ENCODE assay signal across 31 cellular contexts in genomic region chr4:24425868-24426267, GRCh38.
"Had no signal": no experiment of that assay in that cellular context is flagged by ENCODE, and none has a peak within 500 bp of the region (broad histone marks: within the 10 kb centered on the region; RNA-seq: fewer than 3 reads in every experiment).

No MANE protein-coding gene starts in this region.

- H3K9me3 ChIP-seq: adrenal gland, body of pancreas, SJCRH30, SK-N-SH had no signal

- H3K36me3 ChIP-seq: adrenal gland, SJCRH30 had no signal

- H3K9ac ChIP-seq: SK-N-SH had no signal

- H3K4me2 ChIP-seq: SK-N-SH had no signal

- H3K4me3 ChIP-seq: adrenal gland, body of pancreas, SJCRH30 had no signal

- H3K36me3 Mint-ChIP-seq: activated CD4-positive, alpha-beta memory T cell treated with anti-CD3 and anti-CD28 coated beads for 36 hours had no signal

- H3K27ac ChIP-seq: adrenal gland, body of pancreas, SJCRH30 had no signal

- H3K9me3 Mint-ChIP-seq: activated CD4-positive, alpha-beta memory T cell treated with anti-CD3 and anti-CD28 coated beads for 36 hours; activated naive CD4-positive, alpha-beta T cell treated with anti-CD3 and anti-CD28 coated beads for 36 hours; activated naive CD4-positive, alpha-beta T cell treated with anti-CD3 and anti-CD28 coated beads, Interleukin-2, amount 50 U/mL, for 72 hours; activated T-helper 1 cell treated with anti-CD3 and anti-CD28 coated beads, Interleukin-12 subunit alpha, Interleukin-12 subunit beta, Interleukin-2, Interleukin-4 antibody, amounts not matched to agents 30 ng/mL and 10 ng/mL and 1 ng/mL, durations not matched to agents 14 hours and 24 hours and 36 hours; T-helper 1 cell treated with Interleukin-12 subunit alpha and Interleukin-12 subunit beta and Interleukin-4 antibody, amounts not matched to agents 30 μg/mL and 1 μg/mL, for 36 hours; T-helper 2 cell treated with Interferon-gamma antibody and Interleukin-4, amounts not matched to agents 5 μg/mL and 100 μg/mL, for 36 hours had no signal

- H3K27ac Mint-ChIP-seq: activated CD4-positive, alpha-beta memory T cell treated with anti-CD3 and anti-CD28 coated beads for 36 hours; activated naive CD4-positive, alpha-beta T cell treated with anti-CD3 and anti-CD28 coated beads for 36 hours; activated naive CD4-positive, alpha-beta T cell treated with anti-CD3 and anti-CD28 coated beads, Interleukin-2, amount 50 U/mL, for 72 hours; activated T-helper 1 cell treated with anti-CD3 and anti-CD28 coated beads, Interleukin-12 subunit alpha, Interleukin-12 subunit beta, Interleukin-2, Interleukin-4 antibody, amounts not matched to agents 30 ng/mL and 10 ng/mL and 1 ng/mL, durations not matched to agents 14 hours and 24 hours and 36 hours; T-helper 1 cell treated with Interleukin-12 subunit alpha and Interleukin-12 subunit beta and Interleukin-4 antibody, amounts not matched to agents 30 μg/mL and 1 μg/mL, for 36 hours; T-helper 2 cell treated with Interferon-gamma antibody and Interleukin-4, amounts not matched to agents 5 μg/mL and 100 μg/mL, for 36 hours had no signal

- H3K4me1 ChIP-seq: adrenal gland, body of pancreas, SJCRH30 had no signal

- H3K27me3 ChIP-seq: adrenal gland, body of pancreas, SJCRH30 had no signal

- ATAC-seq: activated naive CD4-positive, alpha-beta T cell treated with anti-CD3 and anti-CD28 coated beads, Interleukin-2, amount 50 U/mL, for 72 hours; activated T-cell treated with anti-CD3 and anti-CD28 coated beads, Interleukin-2, amount 50 U/mL, for 4 hours; body of pancreas; Panc1 had no signal

- H3K4me3 Mint-ChIP-seq: activated CD4-positive, alpha-beta memory T cell treated with anti-CD3 and anti-CD28 coated beads for 36 hours; activated naive CD4-positive, alpha-beta T cell treated with anti-CD3 and anti-CD28 coated beads for 36 hours; activated T-cell treated with anti-CD3 and anti-CD28 coated beads, Interleukin-2, amount 50 U/mL, for 4 hours; activated T-helper 1 cell treated with anti-CD3 and anti-CD28 coated beads, Interleukin-12 subunit alpha, Interleukin-12 subunit beta, Interleukin-2, Interleukin-4 antibody, amounts not matched to agents 30 ng/mL and 10 ng/mL and 1 ng/mL, durations not matched to agents 14 hours and 24 hours and 36 hours; T-helper 1 cell treated with Interleukin-12 subunit alpha and Interleukin-12 subunit beta and Interleukin-4 antibody, amounts not matched to agents 30 μg/mL and 1 μg/mL, for 36 hours; T-helper 2 cell treated with Interferon-gamma antibody and Interleukin-4, amounts not matched to agents 5 μg/mL and 100 μg/mL, for 36 hours had no signal

- DNase-seq: activated CD4-positive, alpha-beta memory T cell treated with anti-CD3 and anti-CD28 coated beads for 36 hours; activated CD4-positive, alpha-beta T cell treated with anti-CD3 and anti-CD28 coated beads for 4 hours; activated CD4-positive, alpha-beta T cell treated with anti-CD3 and anti-CD28 coated beads, Interleukin-2, amount 50 U/mL, for 1 hour; activated CD8-positive, alpha-beta memory T cell treated with anti-CD3 and anti-CD28 coated beads, Interleukin-2, amount 50 U/mL, for 4 hours; activated gamma-delta T cell treated with Interleukin-2 at 50 U/mL for 16 hours; activated naive CD4-positive, alpha-beta T cell treated with anti-CD3 and anti-CD28 coated beads for 36 hours; activated T-cell treated with anti-CD3 and anti-CD28 coated beads for 4 hours; activated T-cell treated with anti-CD3 and anti-CD28 coated beads, Interleukin-2, amount 50 U/mL, for 4 hours; adrenal gland; body of pancreas; caudate nucleus; cerebellar nuclear complex; NCI-H1092 treated with DMSO at 0.1 percent for 48 hours; NCI-H1417; NCI-H146; NCI-H187; NCI-H2081; NCI-H2171 treated with DMSO at 0.1 percent for 48 hours; NCI-H226; NCI-H446 treated with DMSO at 0.1 percent for 48 hours; NCI-H524; NCI-H69; NCI-H82; SHP77; SJCRH30; SK-N-SH had no signal
